ENCODE assay signal across 21 cellular contexts in genomic region chr3:151923901-151924300, GRCh38. TPM values are rescaled to one million over a fixed set of nuclear protein-coding genes. Genes with fewer than 3 reads are reported as not detected.
DNase-seq lines count a peak whose midpoint lies in the region; ATAC-seq, FAIRE-seq and TF ChIP-seq lines count a peak whose summit lies in the region.
"Had no signal": no experiment of that assay in that cellular context is flagged by ENCODE, and none has a peak within 500 bp of the region (broad histone marks: within the 10 kb centered on the region; RNA-seq: fewer than 3 reads in every experiment).

No MANE protein-coding gene starts in this region.

- no peaks in the 10 kb centered on the region for H3K36me3 Mint-ChIP-seq in activated CD4-positive, alpha-beta memory T cell treated with anti-CD3 and anti-CD28 coated beads for 36 hours
- H3K36me3 Mint-ChIP-seq: CD4-positive, alpha-beta memory T cell had no signal

- H2AFZ ChIP-seq in MM.1S (ENCODE audit: low read length) = no peak overlapping the region
- H2AFZ ChIP-seq: PC-9 had no signal

- no peaks in the 10 kb centered on the region for H3K79me2 ChIP-seq in MM.1S (ENCODE audit: low read length)

- no peak overlapping the region for H3K27ac Mint-ChIP-seq in activated CD4-positive, alpha-beta memory T cell treated with anti-CD3 and anti-CD28 coated beads for 36 hours
- H3K27ac Mint-ChIP-seq: CD4-positive, alpha-beta memory T cell; stimulated activated naive CD8-positive, alpha-beta T cell treated with anti-CD3 and anti-CD28 coated beads, Interleukin-15, amount 100 ng/mL, for 72 hours had no signal

- H3K4me3 ChIP-seq in A549 (no peak overlapping the region), astrocyte of the spinal cord (ENCODE audit: low read depth, low read length) (no peak overlapping the region), fibroblast of the aortic adventitia (ENCODE audit: low read depth, low read length) (no peak overlapping the region), MM.1S (ENCODE audit: low read length) (no peak overlapping the region), aorta (ENCODE audit: low read length in 2 of 2) (no peak overlapping the region)
- H3K4me3 ChIP-seq: body of pancreas, PC-9 had no signal

- no peaks in the 10 kb centered on the region for H3F3A ChIP-seq in MM.1S (ENCODE audit: insufficient read depth, low read length)

- peaks cover 2% of the 10 kb centered on the region for H3K27me3 Mint-ChIP-seq in activated CD4-positive, alpha-beta memory T cell treated with anti-CD3 and anti-CD28 coated beads for 36 hours
- H3K27me3 Mint-ChIP-seq: CD4-positive, alpha-beta memory T cell; stimulated activated naive CD8-positive, alpha-beta T cell treated with anti-CD3 and anti-CD28 coated beads, Interleukin-15, amount 100 ng/mL, for 72 hours had no signal

- in situ Hi-C loops in astrocyte of the spinal cord (cut with HindIII; ENCODE audit: low sequenced_read_pairs) (no loop called here), ACHN (cut with HindIII; ENCODE audit: low pct_ligation_motif_present, low pct_unique_long_range_greater_than_20kb, low sequenced_read_pairs) (no loop called here)

- intact Hi-C loops in aorta (cut with DNase I) = no loop called here
- intact Hi-C loops in activated CD4-positive, alpha-beta memory T cell treated with anti-CD3 and anti-CD28 coated beads for 36 hours (cut with micrococcal nuclease) = no loop called here

- no peak for TF ChIP-seq EP300 in A549 (IDR thresholded peaks at IDR 0.05)

- H3K9ac ChIP-seq in MM.1S (ENCODE audit: low read length) = no peak overlapping the region

- no peak for TF ChIP-seq POLR2A in A549 (IDR thresholded peaks at IDR 0.05; ENCODE audit: low read length)

- POLR2A ChIA-PET in A549 (lab: Yijun Ruan, JAX) = no interaction called here
- POLR2A ChIA-PET in activated CD4-positive, alpha-beta memory T cell treated with anti-CD3 and anti-CD28 coated beads for 36 hours (lab: Charles Lee) = no interaction called here

- H3K9me3 Mint-ChIP-seq in activated CD4-positive, alpha-beta memory T cell treated with anti-CD3 and anti-CD28 coated beads for 36 hours = no peaks in the 10 kb centered on the region
- H3K9me3 Mint-ChIP-seq: CD4-positive, alpha-beta memory T cell; stimulated activated naive CD8-positive, alpha-beta T cell treated with anti-CD3 and anti-CD28 coated beads, Interleukin-15, amount 100 ng/mL, for 72 hours had no signal

- CTCF ChIA-PET in A549 (lab: Yijun Ruan, JAX) = no interaction called here
- CTCF ChIA-PET in activated CD4-positive, alpha-beta memory T cell treated with anti-CD3 and anti-CD28 coated beads for 36 hours (lab: Charles Lee) = no interaction called here

- no peaks in the 10 kb centered on the region for H3K27me3 ChIP-seq in MM.1S (replicated peaks; ENCODE audit: insufficient read depth, low read length)
- H3K27me3 ChIP-seq in aorta (ENCODE audit: control insufficient read depth in 1 of 2, insufficient read depth in 2 of 2, low read length in 1 of 2) = no peaks in the 10 kb centered on the region
- H3K27me3 ChIP-seq: body of pancreas had no signal

- H3K9me3 ChIP-seq in A549 (no peaks in the 10 kb centered on the region), MM.1S (replicated peaks; ENCODE audit: insufficient read depth, low read length) (no peaks in the 10 kb centered on the region), aorta (ENCODE audit: control insufficient read depth, low read length) (no peaks in the 10 kb centered on the region)
- H3K9me3 ChIP-seq: body of pancreas had no signal

- no peak for DNase-seq in A549 (ENCODE audit: low read depth in 1 of 2, low spot score in 1 of 2)
- DNase-seq in HT1080 (ENCODE audit: low read depth) = peak; percentile 63
- peak; percentile 27 for DNase-seq in astrocyte of the spinal cord (ENCODE audit: low read depth, low spot score)
- DNase-seq in fibroblast of the aortic adventitia (ENCODE audit: low read depth) = peak; percentile 68
- DNase-seq in MM.1S = no peak
- no peak for DNase-seq in ACHN
- DNase-seq in aorta = no peak
- DNase-seq in activated CD4-positive, alpha-beta memory T cell treated with anti-CD3 and anti-CD28 coated beads for 36 hours = no peak
- DNase-seq: activated CD4-positive, alpha-beta T cell treated with anti-CD3 and anti-CD28 coated beads for 48 hours; activated naive CD4-positive, alpha-beta T cell treated with Interleukin-2 at 50 U/mL for 16 hours; body of pancreas; CD4-positive, alpha-beta memory T cell; DMS79 treated with DMSO at 0.1 percent for 48 hours; left cardiac atrium; midbrain; NCI-H1092; PC-9; retina; stimulated activated naive CD8-positive, alpha-beta T cell treated with anti-CD3 and anti-CD28 coated beads, Interleukin-15, amount 100 ng/mL, for 72 hours had no signal

- peak overlapping the region; percentile 26 for H3K4me2 ChIP-seq in A549
- H3K4me2 ChIP-seq in MM.1S (ENCODE audit: low read depth, low read length) = no peak overlapping the region
- H3K4me2 ChIP-seq: PC-9 had no signal

- TF ChIP-seq CTCF in A549 (IDR thresholded peaks at IDR 0.05) (no peak), astrocyte of the spinal cord (IDR thresholded peaks at IDR 0.05; ENCODE audit: low read depth, low read length) (no peak), fibroblast of the aortic adventitia (IDR thresholded peaks at IDR 0.05; ENCODE audit: insufficient read depth, low read length) (no peak), MM.1S (IDR thresholded peaks at IDR 0.05; ENCODE audit: low read length) (no peak)

- H3K9me2 ChIP-seq in MM.1S (replicated peaks; ENCODE audit: insufficient read depth, low read length) = no peaks in the 10 kb centered on the region

- H3K4me1 Mint-ChIP-seq in activated CD4-positive, alpha-beta memory T cell treated with anti-CD3 and anti-CD28 coated beads for 36 hours (ENCODE audit: low read depth) = peaks cover 3% of the 10 kb centered on the region
- H3K4me1 Mint-ChIP-seq: CD4-positive, alpha-beta memory T cell had no signal

- peak overlapping the region; percentile 4 to 74; a peak in 3 of 6 replicates for H3K27ac ChIP-seq in A549
- H3K27ac ChIP-seq in MM.1S (ENCODE audit: low read length) = no peak overlapping the region
- H3K27ac ChIP-seq in aorta (ENCODE audit: low read depth in 1 of 2, low read length in 2 of 2) = no peak overlapping the region
- H3K27ac ChIP-seq: body of pancreas, PC-9 had no signal

- H3K36me3 ChIP-seq in MM.1S (replicated peaks; ENCODE audit: insufficient read depth, low read length) = no peaks in the 10 kb centered on the region
- no peaks in the 10 kb centered on the region for H3K36me3 ChIP-seq in aorta (ENCODE audit: control insufficient read depth in 1 of 2, insufficient read depth in 2 of 2, low read length in 1 of 2)

- FAIRE-seq in A549 (lab: Jason Lieb, UNC) = no peak
- FAIRE-seq: A204.1, TTC549 had no signal

- no peaks in the 10 kb centered on the region for H4K20me1 ChIP-seq in MM.1S (ENCODE audit: insufficient read depth, low read length)

- no peak overlapping the region for H3K4me3 Mint-ChIP-seq in activated CD4-positive, alpha-beta memory T cell treated with anti-CD3 and anti-CD28 coated beads for 36 hours
- H3K4me3 Mint-ChIP-seq: CD4-positive, alpha-beta memory T cell; stimulated activated naive CD8-positive, alpha-beta T cell treated with anti-CD3 and anti-CD28 coated beads, Interleukin-15, amount 100 ng/mL, for 72 hours had no signal

- ATAC-seq in A549 = no peak
- ATAC-seq in aorta (ENCODE audit: low FRiP score) = no peak
- ATAC-seq: body of pancreas; stimulated activated naive CD8-positive, alpha-beta T cell treated with anti-CD3 and anti-CD28 coated beads, Interleukin-15, amount 100 ng/mL, for 72 hours had no signal

- WGBS in A549 (ENCODE audit: missing lambda C conversion rate) = 7% methylated on average over 1 of the region's 1 CpG
- WGBS in aorta, 2 donors = 8 to 9% methylated on average over 1 of the region's 1 CpG

- no peak for TF ChIP-seq RAD21 in A549 (conservative IDR thresholded peaks at IDR 0.05 in 1 of 2, IDR thresholded peaks at IDR 0.05 in 1 of 2)

- H3K4me1 ChIP-seq in A549 (peaks cover 41% of the 10 kb centered on the region), MM.1S (ENCODE audit: low read length) (no peaks in the 10 kb centered on the region), aorta (ENCODE audit: control insufficient read depth in 1 of 2, insufficient read depth in 2 of 2, low read length in 2 of 2) (peaks cover 0 to 8% of the 10 kb centered on the region in 2 donors)
- H3K4me1 ChIP-seq: body of pancreas had no signal

TF ChIP-seq in A549, 52 proteins besides CTCF, POLR2A, EP300 and RAD21:
- no peak for TF ChIP-seq HES2 (IDR thresholded peaks at IDR 0.05)
- 0 out of 2 replicates have a peak, but pooled peaks have one; percentile 22 for TF ChIP-seq JUNB (IDR thresholded peaks at IDR 0.05)

RNA-seq across cellular contexts. Expression of gene SUCNR1, which starts 50.5 kb away (rescaled TPM):
- polyA plus RNA-seq in A549 (2011; rRNA removed) (1.4 and 1.6 TPM in 2 replicates), A549 (2017; fragmentation: RNase III; extraction: RNeasy Plus Mini Kit Qiagen cat#74134 plus additional on column Dnase treatment) (0.16 to 0.28 TPM (median 0.27 TPM) in 3 replicates), aorta (under 1 TPM; 0.15 to 0.88 TPM)
- polyA plus RNA-seq in A549 (2012; cell fraction: cytosol; rRNA removed) = 0.03 TPM in 2 replicates
- polyA plus RNA-seq in A549 (2012; cell fraction: nucleus; rRNA removed) = 0.02 and 0.13 TPM in 2 replicates
- 0.54 and 0.87 TPM in 2 replicates for polyA minus RNA-seq in A549 (2011; rRNA and poly(A)+ RNA removed)
- not detected in 2 replicates for total RNA-seq in HT1080 (2014; rRNA removed; shearing (Covaris generic))
- polyA plus RNA-seq in HT1080 (2015; cell fraction: cytosol; rRNA removed) = 0.01 TPM in 1 of 2 replicates, not detected in the other
- not detected in 2 replicates for polyA plus RNA-seq in HT1080 (2015; cell fraction: nucleus; rRNA removed)
- total RNA-seq in fibroblast of the aortic adventitia (ENCODE audit: low replicate concordance) (0.25 and 4.5 TPM in 2 replicates), aorta (1 to 10 TPM; 1.4 to 3.2 TPM)
- total RNA-seq in activated CD4-positive, alpha-beta memory T cell treated with anti-CD3 and anti-CD28 coated beads for 36 hours = not detected
- total RNA-seq: PC-9 had no signal
- polyA plus RNA-seq: CD4-positive, alpha-beta memory T cell had no signal

Comparison
In these comparisons a context has a peak if more than half of its experiments do, and no peak if none do; other contexts are left out.
1. DNase-seq: peak in HT1080 (single experiment), astrocyte of the spinal cord (single experiment) and fibroblast of the aortic adventitia (single experiment); none in A549 (0 of 2), MM.1S (single experiment), ACHN (single experiment), aorta (0 of 2) and activated CD4-positive, alpha-beta memory T cell treated with anti-CD3 and anti-CD28 coated beads for 36 hours (single experiment).
2. H3K27ac ChIP-seq: peak in A549 (2 of 2); none in MM.1S (single experiment) and aorta (0 of 2).